26 cellular contexts compared by ENCODE assay signal in the genomic region with DNA sequence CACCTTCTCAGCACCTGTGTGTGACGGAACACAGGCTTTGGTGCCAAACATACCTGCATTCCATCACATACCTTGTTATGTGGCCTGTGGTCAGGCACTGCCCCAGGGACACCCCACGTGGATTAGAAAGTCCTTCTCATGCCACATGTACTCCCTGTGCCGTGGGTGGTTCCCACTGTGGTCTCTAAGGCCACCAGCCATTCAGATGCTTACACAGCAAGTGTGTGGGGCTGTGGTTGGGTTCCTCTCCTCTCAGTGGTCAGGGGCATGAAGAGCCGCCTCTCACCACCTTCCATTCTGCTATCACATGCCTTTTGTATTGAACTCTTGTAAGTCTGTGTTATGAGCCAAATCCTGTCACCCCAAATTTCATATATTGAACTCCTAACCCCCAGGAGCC.
"Had no signal": no experiment of that assay in that cellular context is flagged by ENCODE, and none has a peak within 500 bp of the region (broad histone marks: within the 10 kb centered on the region; RNA-seq: fewer than 3 reads in every experiment).

No MANE protein-coding gene starts in this region.

- H3K27ac ChIP-seq: KMS-11, RWPE1 had no signal

- H3K9me2 ChIP-seq: SK-N-SH had no signal

- DNase-seq: Kasumi-1; MV-4-11; NCI-H1048; NCI-H1105; NCI-H1417; NCI-H1436 treated with DMSO at 0.1 percent for 48 hours; NCI-H1694; NCI-H187 treated with DMSO at 0.1 percent for 48 hours; NCI-H2029 treated with DMSO at 0.1 percent for 48 hours; NCI-H226; NCI-H446; NCI-H510A; NCI-H524 treated with DMSO at 0.1 percent for 48 hours; NCI-H69; NCI-H774; NK-92 treated with Interleukin-12 subunit alpha and Interleukin-12 subunit beta, amount 100 ng/mL, for 24 hours; OCI-M1; SHP77; SK-N-SH; SW 1271; T-cell had no signal

- ATAC-seq: HepG2, K562, T-cell had no signal

- H3K4me3 ChIP-seq: K562 had no signal

- H3K4me2 ChIP-seq: KMS-11, SK-N-SH had no signal

- H3K9me3 ChIP-seq: SK-N-SH had no signal

- FAIRE-seq: HepG2, K562, RCC 7860 had no signal

- H3K9ac ChIP-seq: KMS-11, SK-N-SH had no signal
